Comparison of ENCODE assay signal across 1 cellular context in the genomic region with DNA sequence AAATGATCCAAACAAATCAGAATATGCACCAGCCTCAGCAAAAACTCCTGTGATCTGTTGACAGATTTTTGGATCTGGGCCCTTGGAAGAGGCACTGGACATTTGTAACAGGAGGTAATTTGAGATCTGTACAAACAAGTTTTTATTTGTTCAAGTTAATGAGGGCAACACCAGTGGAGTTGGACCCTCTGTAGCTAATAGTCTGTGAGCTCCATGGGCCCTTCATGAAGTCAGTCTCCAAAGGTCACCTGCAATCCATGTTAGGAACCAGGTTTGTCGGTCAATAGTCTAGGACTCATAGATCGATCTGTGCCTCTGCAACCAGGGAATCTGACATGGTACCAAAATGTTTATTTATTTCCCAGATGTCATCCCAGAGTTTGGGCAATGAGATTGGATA.
TF ChIP-seq lines count a peak whose summit lies in the region.

No MANE protein-coding gene starts in this region.

TF ChIP-seq in HEK293, 187 proteins besides CTCF, POLR2A, EP300 and RAD21 (continued from another document):
- 0 out of 2 replicates have a peak, but pooled peaks have one; percentile 6 for TF ChIP-seq FEZF1 (tag by site-specific recombination; IDR thresholded peaks at IDR 0.05)
